In genomic region chr6:18261877-18262276, GRCh38 we compare ENCODE assay signal across 1 cellular context.
TF ChIP-seq lines count a peak whose summit lies in the region.

No MANE protein-coding gene starts in this region.

TF ChIP-seq in GM23338, 12 proteins besides CTCF, POLR2A, EP300 and RAD21 (continued from another document):
- no peak for TF ChIP-seq ZNF114 (CRISPR knock-in tag; IDR thresholded peaks at IDR 0.05)
- TF ChIP-seq EZH2phosphoT487 (IDR thresholded peaks at IDR 0.05; ENCODE audit: unreplicated experiment): no peak
TF ChIP-seq in GM23338: peak in this region for 0.
